9 cellular contexts compared by ENCODE assay signal in the genomic region with DNA sequence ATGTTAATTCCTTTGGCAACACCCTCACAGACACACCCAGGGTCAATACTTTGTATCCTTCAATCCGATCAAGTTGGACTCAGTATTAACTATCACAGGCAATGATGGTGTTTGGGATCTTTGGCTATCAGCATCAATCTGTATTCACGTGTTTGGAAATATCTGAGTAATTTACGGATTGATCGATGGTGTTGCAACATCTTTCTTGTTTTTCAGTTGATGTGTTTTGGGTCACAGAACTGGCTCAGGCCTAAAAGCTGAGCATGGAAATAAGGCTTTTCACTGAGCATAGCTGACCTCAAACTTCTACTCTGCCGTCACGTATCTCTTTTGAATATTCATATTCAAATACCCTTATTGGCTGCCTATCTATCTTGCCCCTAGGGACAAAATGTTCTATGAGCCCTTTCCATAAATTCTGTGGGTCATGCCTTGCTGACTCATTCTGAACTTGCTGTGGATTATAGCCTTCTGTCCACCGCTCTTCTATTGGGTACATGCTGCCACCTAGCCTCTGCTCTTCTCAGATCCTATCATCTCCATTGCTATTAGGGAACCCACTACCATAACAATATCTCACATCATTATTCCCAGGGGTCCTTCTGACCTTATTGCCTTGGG.
DNase-seq lines count a peak whose midpoint lies in the region; ATAC-seq and TF ChIP-seq lines count a peak whose summit lies in the region.
"Had no signal": no experiment of that assay in that cellular context is flagged by ENCODE, and none has a peak within 500 bp of the region (broad histone marks: within the 10 kb centered on the region; RNA-seq: fewer than 3 reads in every experiment).

No MANE protein-coding gene starts in this region.

- WGBS in adrenal gland, 4 donors, result 75 to 81% (median 76%) methylated on average over 7 of the region's 7 CpGs
- WGBS in lung, 2 donors, result 79 to 91% methylated on average over 7 of the region's 7 CpGs

- intact Hi-C loops in adrenal gland (cut with DNase I), result no loop called here

- TF ChIP-seq CTCF in C4-2B (conservative IDR thresholded peaks at IDR 0.05) (peak; percentile 19), adrenal gland (IDR thresholded peaks at IDR 0.05) (no peak), lung (IDR thresholded peaks at IDR 0.05; ENCODE audit: control extremely low read depth, extremely low read depth) (no peak)

- H3K27ac ChIP-seq in C4-2B (no peak overlapping the region), adrenal gland (peak overlapping the region in 2 of 5 donors; percentile 57 to 59), lung (ENCODE audit: low read depth in 1 of 2, low read length in 1 of 2) (no peak overlapping the region)
- H3K27ac ChIP-seq: SJSA1 had no signal

- H3K4me3 ChIP-seq in adrenal gland, result no peak overlapping the region
- no peak overlapping the region for H3K4me3 ChIP-seq in lung
- no peak overlapping the region for H3K4me3 ChIP-seq in H7 (ENCODE audit: insufficient read depth, low read depth, low read length)
- H3K4me3 ChIP-seq: SJSA1 had no signal

- H3K9me3 ChIP-seq in adrenal gland (replicated peaks in 1 of 3), result no peaks in the 10 kb centered on the region
- H3K9me3 ChIP-seq in lung (ENCODE audit: control insufficient read depth in 2 of 2, insufficient read depth in 1 of 2, low read length in 1 of 2), result no peaks in the 10 kb centered on the region
- H3K9me3 ChIP-seq: SJSA1 had no signal

- DNase-seq in HT1080 (ENCODE audit: low read depth), result peak; percentile 52
- peak in 4 of 7 donors; percentile 4 to 54 (median 22) for DNase-seq in adrenal gland
- DNase-seq in lung (ENCODE audit: low spot score), result no peak
- no peak for DNase-seq in epidermal melanocyte (ENCODE audit: insufficient read length, low spot score)
- no peak for DNase-seq in H7
- DNase-seq in T-helper 1 cell, result no peak

- H3K4me1 ChIP-seq in adrenal gland (replicated peaks in 1 of 2) (no peaks in the 10 kb centered on the region), lung (ENCODE audit: control insufficient read depth in 2 of 2, insufficient read depth in 2 of 2, low read length in 2 of 2) (peaks cover 0 to 4% of the 10 kb centered on the region in 2 donors)
- H3K4me1 ChIP-seq: SJSA1 had no signal

- no peaks in the 10 kb centered on the region for H3K36me3 ChIP-seq in adrenal gland (replicated peaks in 1 of 2)
- H3K36me3 ChIP-seq in lung (ENCODE audit: control insufficient read depth in 2 of 2, insufficient read depth in 2 of 2, low read length in 2 of 2), result no peaks in the 10 kb centered on the region
- H3K36me3 ChIP-seq in H7 (replicated peaks; ENCODE audit: control insufficient read depth, insufficient read depth, low read length), result no peaks in the 10 kb centered on the region
- H3K36me3 ChIP-seq: SJSA1 had no signal

- no peak for TF ChIP-seq POLR2A in adrenal gland (IDR thresholded peaks at IDR 0.05)

- H3K27me3 ChIP-seq in adrenal gland (no peaks in the 10 kb centered on the region), lung (ENCODE audit: control insufficient read depth, insufficient read depth) (no peaks in the 10 kb centered on the region), H7 (ENCODE audit: control insufficient read depth, insufficient read depth, low read length) (no peaks in the 10 kb centered on the region)
- H3K27me3 ChIP-seq: SJSA1 had no signal

- peak; percentile 42 for ATAC-seq in lung (ENCODE audit: insufficient read depth, low FRiP score)
- no peak for ATAC-seq in HG02678 (IDR thresholded peaks at IDR 0.05; ENCODE audit: unreplicated experiment)

Comparison
In these comparisons a context has a peak if more than half of its experiments do, and no peak if none do; other contexts are left out.
1. DNase-seq: peak in HT1080 (single experiment) and adrenal gland (4 of 7); none in lung (single experiment), epidermal melanocyte (single experiment), H7 (single experiment) and T-helper 1 cell (0 of 5).